1 cellular context compared by ENCODE assay signal in genomic region chr4:14143892-14144291, GRCh38.
TF ChIP-seq lines count a peak whose summit lies in the region.

No MANE protein-coding gene starts in this region.

TF ChIP-seq in GM23338, 12 proteins besides CTCF, POLR2A, EP300 and RAD21 (continued from another document):
- no peak for TF ChIP-seq ZNF462 (CRISPR knock-in tag; IDR thresholded peaks at IDR 0.05)
- TF ChIP-seq ZNF114 (CRISPR knock-in tag; IDR thresholded peaks at IDR 0.05) = no peak
- TF ChIP-seq POLR2AphosphoS5 (IDR thresholded peaks at IDR 0.05; ENCODE audit: low read depth) = no peak
- TF ChIP-seq ZNF331 (CRISPR knock-in tag; IDR thresholded peaks at IDR 0.05; ENCODE audit: low read depth) = no peak
- TF ChIP-seq JUNB (IDR thresholded peaks at IDR 0.05; ENCODE audit: unreplicated experiment) = no peak
